8 cellular contexts compared by ENCODE assay signal in genomic region chr19:57410748-57411671, GRCh38. TPM values are rescaled to one million over a fixed set of nuclear protein-coding genes. Genes with fewer than 3 reads are reported as not detected.
DNase-seq lines count a peak whose midpoint lies in the region; ATAC-seq and TF ChIP-seq lines count a peak whose summit lies in the region.

TSS of gene ZNF17 (plus strand) at chr19:57411161. CDS start at chr19:57413616, 2,455 bp downstream.

- H4K5ac ChIP-seq in IMR-90 (ENCODE audit: low read depth, low read length) = peak within 1 kb of the TSS; percentile 76

- H3K4me3 ChIP-seq in IMR-90 (ENCODE audit: insufficient read depth, low read depth, low read length) (peak within 1 kb of the TSS; percentile 65), OCI-LY7 (ENCODE audit: low read depth, low read length, poor library complexity, severe bottlenecking) (peak within 1 kb of the TSS; percentile 91), epithelial cell of esophagus (ENCODE audit: low read length) (peak within 1 kb of the TSS; percentile 64), mononuclear cell (ENCODE audit: low read length) (peak within 1 kb of the TSS; percentile 84)

- no peak within 1 kb of the TSS for H2AK5ac ChIP-seq in IMR-90 (ENCODE audit: low read depth, low read length)

- peak within 1 kb of the TSS; percentile 53 for H3K27ac ChIP-seq in IMR-90 (ENCODE audit: insufficient read depth, low read length)
- peak within 1 kb of the TSS; percentile 26 for H3K27ac ChIP-seq in OCI-LY7 (ENCODE audit: low read depth, low read length, poor library complexity, severe bottlenecking)

- H2BK120ac ChIP-seq in IMR-90 (ENCODE audit: low read depth, low read length) = no peak within 1 kb of the TSS

- H3K79me2 ChIP-seq in OCI-LY7 (ENCODE audit: insufficient read depth, low read depth, low read length) = peaks cover 7% of the 10 kb centered on the region; the same call in 1 of the 2 replicates

- TF ChIP-seq CTCF in IMR-90 (conservative IDR thresholded peaks at IDR 0.05; ENCODE audit: low read depth, low read length) (no peak), OCI-LY7 (conservative IDR thresholded peaks at IDR 0.05; ENCODE audit: low read length) (no peak), epithelial cell of esophagus (IDR thresholded peaks at IDR 0.05; ENCODE audit: insufficient read depth, low read depth, low read length, missing control alignments) (no peak)

- no peak within 1 kb of the TSS for H3K18ac ChIP-seq in IMR-90 (ENCODE audit: low read depth, low read length)

- H3K14ac ChIP-seq in IMR-90 (replicated peaks; ENCODE audit: low read depth, low read length) = peak within 1 kb of the TSS; percentile 48; the same call in 1 of the 2 replicates

- peaks cover 15 to 26% of the 10 kb centered on the region in 2 experiments for H3K79me1 ChIP-seq in IMR-90 (ENCODE audit: low read depth in 1 of 2, low read length in 2 of 2)

- in situ Hi-C loops in IMR-90 (cut with MboI; ENCODE audit: low sequenced_read_pairs) = no loop called here

- H3K4me1 ChIP-seq in IMR-90 (ENCODE audit: control insufficient read depth, insufficient read depth, low read length) = peaks cover 3% of the 10 kb centered on the region; the same call in 1 of the 2 replicates
- peaks cover 10% of the 10 kb centered on the region for H3K4me1 ChIP-seq in OCI-LY7 (ENCODE audit: insufficient read depth, low read length, poor library complexity, severe bottlenecking)
- peaks cover 15% of the 10 kb centered on the region for H3K4me1 ChIP-seq in mononuclear cell (ENCODE audit: insufficient read depth, low read length)

- peak within 1 kb of the TSS; percentile 80 to 98 for H4K8ac ChIP-seq in IMR-90 (ENCODE audit: low read depth in 2 of 2, low read length in 2 of 2)

- no peak for TF ChIP-seq POLR2A in IMR-90 (IDR thresholded peaks at IDR 0.05; ENCODE audit: low read depth, low read length)

- peaks cover 2% of the 10 kb centered on the region; the same call in 1 of the 2 replicates for H3K9me1 ChIP-seq in IMR-90 (ENCODE audit: insufficient read depth, low read length)

- H2AFZ ChIP-seq in IMR-90 (replicated peaks; ENCODE audit: low read length, poor library complexity) = peak within 1 kb of the TSS; percentile 95
- peak within 1 kb of the TSS; percentile 99 for H2AFZ ChIP-seq in OCI-LY7 (ENCODE audit: low read length)

- H3K9ac ChIP-seq in IMR-90 (ENCODE audit: low read depth, low read length) = peak within 1 kb of the TSS; percentile 74

- H3K9me3 ChIP-seq in IMR-90 (ENCODE audit: control insufficient read depth, insufficient read depth, low read length) (no peaks in the 10 kb centered on the region), OCI-LY7 (ENCODE audit: low read length) (no peaks in the 10 kb centered on the region), mononuclear cell (ENCODE audit: low read depth, low read length) (no peaks in the 10 kb centered on the region)

- H3K4ac ChIP-seq in IMR-90 (ENCODE audit: low read depth, low read length) = peak within 1 kb of the TSS; percentile 52

- peak within 1 kb of the TSS; percentile 55 for H3K56ac ChIP-seq in IMR-90 (ENCODE audit: extremely low read depth, insufficient read depth, low read length)

- no peaks in the 10 kb centered on the region for H3K27me3 ChIP-seq in IMR-90 (ENCODE audit: control insufficient read depth, insufficient read depth, low read length)
- no peaks in the 10 kb centered on the region for H3K27me3 ChIP-seq in mononuclear cell (ENCODE audit: insufficient read depth, low read length)

- DNase-seq in DMS 273 treated with DMSO at 0.1 percent for 48 hours (lab: John Stamatoyannopoulos, UW) = peak; percentile 89
- peak; percentile 94 for DNase-seq in IMR-90
- DNase-seq in OCI-LY7 (ENCODE audit: low spot score) = peak; percentile 95
- peak; percentile 86 for DNase-seq in activated T-cell treated with anti-CD3 and anti-CD28 coated beads for 1 hour (ENCODE audit: low read depth)
- peak; percentile 97 for DNase-seq in epithelial cell of esophagus (ENCODE audit: low read depth)
- peak; percentile 84 to 86 for DNase-seq in stimulated activated CD8-positive, alpha-beta memory T cell treated with anti-CD3 and anti-CD28 coated beads, Interleukin-2, amount 100 ng/mL, for 48 hours (ENCODE audit: low read depth in 2 of 2)

- CTCF ChIA-PET in IMR-90 (lab: Yijun Ruan, JAX) = interaction anchor here (1.4 kb wide), 1 partner anchor 17 kb away, joined by 3 read pairs; no protein-coding TSS in a partner anchor
- CTCF ChIA-PET in OCI-LY7 (lab: Charles Lee; ENCODE audit: unreplicated experiment) = interaction anchor here (0.6 kb wide), 1 partner anchor 959 kb away, joined by 3 read pairs; no protein-coding TSS in a partner anchor

- ATAC-seq in GM21528 (IDR thresholded peaks at IDR 0.05; ENCODE audit: low FRiP score, unreplicated experiment) = peak; percentile 96
- peak; percentile 100 for ATAC-seq in IMR-90 (ENCODE audit: low read depth)

- intact Hi-C loops in IMR-90 (cut with micrococcal nuclease) = no loop called here
- intact Hi-C loops in OCI-LY7 (cut with micrococcal nuclease; ENCODE audit: unreplicated experiment) = no loop called here

- H2BK5ac ChIP-seq in IMR-90 (ENCODE audit: low read depth, low read length, poor library complexity, severe bottlenecking) = no peak within 1 kb of the TSS

- dilution Hi-C loops in IMR-90 (cut with HindIII; ENCODE audit: low sequenced_read_pairs, unreplicated experiment) = no loop called here

- POLR2A ChIA-PET in IMR-90 (lab: Charles Lee; ENCODE audit: unreplicated experiment) (no interaction called here), OCI-LY7 (lab: Charles Lee) (interaction anchor here (0.7 kb wide), 1 partner anchor 316 kb away, joined by 3 read pairs; the partner anchor contains the start of gene ZNF671)

- H3K4me2 ChIP-seq in IMR-90 (ENCODE audit: low read depth, low read length) = peak within 1 kb of the TSS; percentile 92
- peak within 1 kb of the TSS; percentile 83 for H3K4me2 ChIP-seq in OCI-LY7 (ENCODE audit: low read length)

- no peak for TF ChIP-seq RAD21 in IMR-90 (IDR thresholded peaks at IDR 0.05; ENCODE audit: low read length)

- peak within 1 kb of the TSS; percentile 34; the same call in 1 of the 2 replicates for H4K91ac ChIP-seq in IMR-90 (ENCODE audit: insufficient read depth, low read depth, low read length)

- H2BK20ac ChIP-seq in IMR-90 (ENCODE audit: low read depth, low read length) = no peak within 1 kb of the TSS

- BruUV-seq in IMR-90 (replicated peaks; lab: Mats Ljungman, UMichigan) (no TSS peak), OCI-LY7 (replicated peaks; lab: Mats Ljungman, UMichigan) (TSS peak; percentile 56)

- H2AK9ac ChIP-seq in IMR-90 (replicated peaks; ENCODE audit: low read depth, low read length, poor library complexity) = peak within 1 kb of the TSS; percentile 73

- H3K36me3 ChIP-seq in IMR-90 (ENCODE audit: control insufficient read depth, insufficient read depth, low read length) = peaks cover 13% of the 10 kb centered on the region
- H3K36me3 ChIP-seq in OCI-LY7 (ENCODE audit: insufficient read depth, low read length) = peaks cover 13% of the 10 kb centered on the region

- no peak within 1 kb of the TSS for H2BK15ac ChIP-seq in IMR-90 (ENCODE audit: low read depth, low read length)

- no peaks in the 10 kb centered on the region for H4K20me1 ChIP-seq in IMR-90 (ENCODE audit: insufficient read depth, low read length)
- H4K20me1 ChIP-seq in OCI-LY7 (ENCODE audit: insufficient read depth, low read length) = no peaks in the 10 kb centered on the region

- peak within 1 kb of the TSS; percentile 54 for H3K23ac ChIP-seq in IMR-90 (ENCODE audit: low read depth, low read length)

- 1% methylated on average over 28 of the region's 59 CpGs; no CpG with 5 or more reads in 1 of the 2 experiments for WGBS in IMR-90 (ENCODE audit: extremely low coverage in 2 of 2, insufficient read length in 1 of 2), 2 experiments

- no peaks in the 10 kb centered on the region for H3K9me2 ChIP-seq in OCI-LY7 (ENCODE audit: insufficient read depth, low read length)

TF ChIP-seq in IMR-90, 13 proteins besides CTCF, POLR2A, EP300 and RAD21:
- peak; percentile 73 for TF ChIP-seq BHLHE40 (IDR thresholded peaks at IDR 0.05; ENCODE audit: low read depth, low read length)
- TF ChIP-seq USF2 (IDR thresholded peaks at IDR 0.05; ENCODE audit: low read depth, low read length) = peak; percentile 63
- TF ChIP-seq MXI1 (IDR thresholded peaks at IDR 0.05; ENCODE audit: borderline replicate concordance, low read depth, low read length) = peak; percentile 80
- TF ChIP-seq CHD1 (IDR thresholded peaks at IDR 0.05; ENCODE audit: low read depth, low read length) = no peak

RNA-seq across cellular contexts. Expression of gene ZNF17, which starts in this region (rescaled TPM):
- total RNA-seq in IMR-90 (2012; rRNA removed) = 11.7 and 17.4 TPM in 2 replicates
- polyA plus RNA-seq in IMR-90 (2012; rRNA removed) = 3.6 and 4.3 TPM in 2 replicates
- 6.5 and 8.0 TPM in 2 replicates for polyA plus RNA-seq in IMR-90 (2012; cell fraction: cytosol; rRNA removed)
- polyA plus RNA-seq in IMR-90 (2012; cell fraction: nucleus; rRNA removed; ENCODE audit: low replicate concordance) = 5.1 and 9.3 TPM in 2 replicates
- 18.9 and 31.4 TPM in 2 replicates for total RNA-seq in OCI-LY7 (2014; rRNA removed; shearing (Covaris generic))
- total RNA-seq in OCI-LY7 (2022) = 14.9 and 15.9 TPM in 2 replicates
- total RNA-seq in mononuclear cell = 8.1 TPM

Comparison
In these comparisons a context has a peak if more than half of its experiments do, and no peak if none do; other contexts are left out.
1. Peak in every context shown above with its lines: DNase-seq, ATAC-seq, H3K4me3 ChIP-seq and H3K27ac ChIP-seq.